In genomic region chr2:128362186-128362888, GRCh38 we compare ENCODE assay signal across 15 cellular contexts. TPM values are rescaled to one million over a fixed set of nuclear protein-coding genes. Genes with fewer than 3 reads are reported as not detected.
DNase-seq lines count a peak whose midpoint lies in the region; ATAC-seq and TF ChIP-seq lines count a peak whose summit lies in the region.
"Had no signal": no experiment of that assay in that cellular context is flagged by ENCODE, and none has a peak within 500 bp of the region (broad histone marks: within the 10 kb centered on the region; RNA-seq: fewer than 3 reads in every experiment).

No MANE protein-coding gene starts in this region.

- ATAC-seq in Panc1 = peak; percentile 36; the same call in 1 of the 2 replicates
- peak in 1 of 2 donors; percentile 16 for ATAC-seq in upper lobe of left lung (ENCODE audit: low FRiP score in 2 of 2)
- no peak for ATAC-seq in activated CD4-positive, alpha-beta T cell treated with anti-CD3 and anti-CD28 coated beads for 36 hours
- ATAC-seq: PC-3 had no signal

- H3K27me3 ChIP-seq in Panc1 (ENCODE audit: control insufficient read depth, insufficient read depth, low read length) = no peaks in the 10 kb centered on the region
- H3K27me3 ChIP-seq in mammary epithelial cell (ENCODE audit: insufficient read depth, low read length) = no peaks in the 10 kb centered on the region
- H3K27me3 ChIP-seq in upper lobe of left lung = no peaks in the 10 kb centered on the region
- H3K27me3 ChIP-seq in PC-9 (ENCODE audit: insufficient read depth, low read depth) = no peaks in the 10 kb centered on the region

- BruUV-seq in Panc1 (replicated peaks; lab: Mats Ljungman, UMichigan) (no TSS peak), mammary epithelial cell (replicated peaks; lab: Mats Ljungman, UMichigan) (no TSS peak), PC-9 (replicated peaks; lab: Mats Ljungman, UMichigan) (no TSS peak)

- H3K9me2 ChIP-seq in PC-9 (ENCODE audit: insufficient read depth) = no peaks in the 10 kb centered on the region

- no peaks in the 10 kb centered on the region for H3K4me1 Mint-ChIP-seq in activated T-helper 1 cell treated with anti-CD3 and anti-CD28 coated beads, Interleukin-12 subunit alpha, Interleukin-12 subunit beta, Interleukin-2, Interleukin-4 antibody, amounts not matched to agents 30 ng/mL and 10 ng/mL and 1 ng/mL, durations not matched to agents 14 hours and 24 hours and 36 hours (ENCODE audit: low read depth)
- no peaks in the 10 kb centered on the region for H3K4me1 Mint-ChIP-seq in activated CD4-positive, alpha-beta T cell treated with anti-CD3 and anti-CD28 coated beads for 36 hours

- CTCF ChIA-PET in Panc1 (lab: Charles Lee) = interaction anchor here (0.6 kb wide), 1 partner anchor 17 kb away, joined by 4 read pairs; no protein-coding TSS in a partner anchor
- CTCF ChIA-PET in mammary epithelial cell (lab: Charles Lee; ENCODE audit: low non-redundant PET) = no interaction called here
- CTCF ChIA-PET in PC-9 (lab: Charles Lee) = no interaction called here
- CTCF ChIA-PET in activated CD4-positive, alpha-beta T cell treated with anti-CD3 and anti-CD28 coated beads for 36 hours (lab: Charles Lee) = interaction anchor here (0.8 kb wide), 1 partner anchor 12 kb away, joined by 3 read pairs; no protein-coding TSS in a partner anchor

- H3K36me3 Mint-ChIP-seq in activated T-helper 1 cell treated with anti-CD3 and anti-CD28 coated beads, Interleukin-12 subunit alpha, Interleukin-12 subunit beta, Interleukin-2, Interleukin-4 antibody, amounts not matched to agents 30 ng/mL and 10 ng/mL and 1 ng/mL, durations not matched to agents 14 hours and 24 hours and 36 hours (ENCODE audit: low read depth) = no peaks in the 10 kb centered on the region
- H3K36me3 Mint-ChIP-seq in activated CD4-positive, alpha-beta T cell treated with anti-CD3 and anti-CD28 coated beads for 36 hours (ENCODE audit: low read depth) = no peaks in the 10 kb centered on the region

- in situ Hi-C loops in Panc1 (cut with HindIII; ENCODE audit: low pct_unique_long_range_greater_than_20kb, low sequenced_read_pairs) = no loop called here
- in situ Hi-C loops in mammary epithelial cell (cut with MboI; ENCODE audit: low sequenced_read_pairs in 2 of 2) = no loop called here

- no peak for DNase-seq in Panc1 (ENCODE audit: low read depth, low spot score)
- no peak for DNase-seq in mammary epithelial cell
- peak; percentile 59 for DNase-seq in mesenteric fat pad (ENCODE audit: low spot score)
- DNase-seq in upper lobe of left lung = no peak
- no peak for DNase-seq in activated T-helper 1 cell treated with anti-CD3 and anti-CD28 coated beads, Interleukin-12 subunit alpha, Interleukin-12 subunit beta, Interleukin-2, Interleukin-4 antibody, amounts not matched to agents 30 ng/mL and 10 ng/mL and 1 ng/mL, durations not matched to agents 14 hours and 24 hours and 36 hours (ENCODE audit: low spot score)
- no peak for DNase-seq in PC-9
- DNase-seq in activated CD4-positive, alpha-beta T cell treated with anti-CD3 and anti-CD28 coated beads for 36 hours = no peak
- DNase-seq: activated CD4-positive, alpha-beta T cell treated with anti-CD3 and anti-CD28 coated beads for 1 hour; activated T-cell treated with anti-CD3 and anti-CD28 coated beads, Interleukin-2, amount 50 U/mL, for 24 hours; C1 segment of cervical spinal cord; DND-41; NCI-H187; NCI-H510A treated with DMSO at 0.1 percent for 48 hours; PC-3 had no signal

- no peaks in the 10 kb centered on the region for H3K9me3 Mint-ChIP-seq in activated T-helper 1 cell treated with anti-CD3 and anti-CD28 coated beads, Interleukin-12 subunit alpha, Interleukin-12 subunit beta, Interleukin-2, Interleukin-4 antibody, amounts not matched to agents 30 ng/mL and 10 ng/mL and 1 ng/mL, durations not matched to agents 14 hours and 24 hours and 36 hours
- no peaks in the 10 kb centered on the region for H3K9me3 Mint-ChIP-seq in activated CD4-positive, alpha-beta T cell treated with anti-CD3 and anti-CD28 coated beads for 36 hours (ENCODE audit: low read depth)
- H3K9me3 Mint-ChIP-seq: activated T-cell treated with anti-CD3 and anti-CD28 coated beads, Interleukin-2, amount 50 U/mL, for 24 hours; T-helper 1 cell treated with Interleukin-12 subunit alpha and Interleukin-12 subunit beta and Interleukin-4 antibody, amounts not matched to agents 30 μg/mL and 1 μg/mL, for 36 hours had no signal

- H4K20me1 ChIP-seq in mammary epithelial cell (ENCODE audit: insufficient read depth, low read length) (no peaks in the 10 kb centered on the region), PC-9 (ENCODE audit: insufficient read depth) (no peaks in the 10 kb centered on the region)

- peaks cover 6% of the 10 kb centered on the region for H3K27me3 Mint-ChIP-seq in activated T-helper 1 cell treated with anti-CD3 and anti-CD28 coated beads, Interleukin-12 subunit alpha, Interleukin-12 subunit beta, Interleukin-2, Interleukin-4 antibody, amounts not matched to agents 30 ng/mL and 10 ng/mL and 1 ng/mL, durations not matched to agents 14 hours and 24 hours and 36 hours (ENCODE audit: insufficient read depth)
- H3K27me3 Mint-ChIP-seq in activated CD4-positive, alpha-beta T cell treated with anti-CD3 and anti-CD28 coated beads for 36 hours = no peaks in the 10 kb centered on the region
- H3K27me3 Mint-ChIP-seq: activated T-cell treated with anti-CD3 and anti-CD28 coated beads, Interleukin-2, amount 50 U/mL, for 24 hours had no signal

- POLR2A ChIA-PET in Panc1 (lab: Charles Lee) = no interaction called here
- POLR2A ChIA-PET in PC-9 (lab: Charles Lee; ENCODE audit: unreplicated experiment) = interaction anchor here (0.5 kb wide), 1 partner anchor 63 kb away, joined by 4 read pairs; no protein-coding TSS in a partner anchor
- POLR2A ChIA-PET in activated CD4-positive, alpha-beta T cell treated with anti-CD3 and anti-CD28 coated beads for 36 hours (lab: Charles Lee) = no interaction called here

- dilution Hi-C loops in mammary epithelial cell (cut with HindIII; ENCODE audit: low sequenced_read_pairs) = no loop called here

- no peak for TF ChIP-seq POLR2A in upper lobe of left lung (IDR thresholded peaks at IDR 0.05)

- H3K4me2 ChIP-seq in mammary epithelial cell (ENCODE audit: insufficient read depth, low read depth, low read length) (no peak overlapping the region), PC-9 (no peak overlapping the region)

- H3F3A ChIP-seq in PC-9 (ENCODE audit: insufficient read depth, low read depth) = no peaks in the 10 kb centered on the region

- H3K4me3 ChIP-seq in Panc1 (ENCODE audit: low read depth in 2 of 2, low read length in 2 of 2) (no peak overlapping the region), mammary epithelial cell (replicated peaks in 1 of 3; ENCODE audit: insufficient read depth in 1 of 3, low read depth in 2 of 3, low read length in 3 of 3) (no peak overlapping the region), upper lobe of left lung (no peak overlapping the region), PC-9 (no peak overlapping the region)

- TF ChIP-seq CTCF in Panc1 (IDR thresholded peaks at IDR 0.05) (no peak), mammary epithelial cell (conservative IDR thresholded peaks at IDR 0.05 in 1 of 2, IDR thresholded peaks at IDR 0.05 in 1 of 2; ENCODE audit: extremely low read depth in 1 of 2, insufficient read depth in 1 of 2, low read depth in 1 of 2, low read length in 2 of 2) (no peak), upper lobe of left lung (IDR thresholded peaks at IDR 0.05) (no peak), PC-9 (conservative IDR thresholded peaks at IDR 0.05) (no peak)

- H3K4me1 ChIP-seq in Panc1 (ENCODE audit: control insufficient read depth, insufficient read depth, low read length) (peaks cover 4% of the 10 kb centered on the region; the same call in 1 of the 2 replicates), mammary epithelial cell (ENCODE audit: insufficient read depth, low read length) (peaks cover 6% of the 10 kb centered on the region), upper lobe of left lung (peaks cover 0 to 15% (median 9%) of the 10 kb centered on the region in 4 donors), PC-9 (replicated peaks; ENCODE audit: insufficient read depth) (no peaks in the 10 kb centered on the region)

- H3K9ac ChIP-seq in mammary epithelial cell (ENCODE audit: insufficient read depth, low read length) = no peak overlapping the region

- TF ChIP-seq EP300 in upper lobe of left lung (IDR thresholded peaks at IDR 0.05) = no peak

- H3K4me3 Mint-ChIP-seq in activated T-helper 1 cell treated with anti-CD3 and anti-CD28 coated beads, Interleukin-12 subunit alpha, Interleukin-12 subunit beta, Interleukin-2, Interleukin-4 antibody, amounts not matched to agents 30 ng/mL and 10 ng/mL and 1 ng/mL, durations not matched to agents 14 hours and 24 hours and 36 hours = no peak overlapping the region
- H3K4me3 Mint-ChIP-seq in activated CD4-positive, alpha-beta T cell treated with anti-CD3 and anti-CD28 coated beads for 36 hours = no peak overlapping the region
- H3K4me3 Mint-ChIP-seq: activated T-cell treated with anti-CD3 and anti-CD28 coated beads, Interleukin-2, amount 50 U/mL, for 24 hours; T-helper 1 cell treated with Interleukin-12 subunit alpha and Interleukin-12 subunit beta and Interleukin-4 antibody, amounts not matched to agents 30 μg/mL and 1 μg/mL, for 36 hours had no signal

- peak overlapping the region; percentile 61 for H2AFZ ChIP-seq in mammary epithelial cell (ENCODE audit: low read depth, low read length)
- H2AFZ ChIP-seq in PC-9 = no peak overlapping the region

- intact Hi-C loops in Panc1 (cut with micrococcal nuclease; ENCODE audit: unreplicated experiment) (no loop called here), mammary epithelial cell (cut with micrococcal nuclease) (no loop called here), PC-9 (cut with micrococcal nuclease; ENCODE audit: unreplicated experiment) (no loop called here)
- intact Hi-C loops in activated T-helper 1 cell treated with anti-CD3 and anti-CD28 coated beads, Interleukin-12 subunit alpha, Interleukin-12 subunit beta, Interleukin-2, Interleukin-4 antibody, amounts not matched to agents 30 ng/mL and 10 ng/mL and 1 ng/mL, durations not matched to agents 14 hours and 24 hours and 36 hours (cut with micrococcal nuclease) = no loop called here
- intact Hi-C loops in activated CD4-positive, alpha-beta T cell treated with anti-CD3 and anti-CD28 coated beads for 36 hours (cut with DNase I, micrococcal nuclease) = no loop called here

- 62% methylated on average over 7 of the region's 12 CpGs for WGBS in mammary epithelial cell (ENCODE audit: low coverage, missing lambda C conversion rate)
- 81 to 87% methylated on average over 10 to 12 of the region's 12 CpGs for WGBS in upper lobe of left lung, 2 donors

- H3K27ac ChIP-seq in Panc1 (ENCODE audit: low read length) (peak overlapping the region; percentile 6; the same call in 1 of the 2 replicates), mammary epithelial cell (ENCODE audit: insufficient read depth, low read depth, low read length) (no peak overlapping the region), upper lobe of left lung (peak overlapping the region in 3 of 4 donors; percentile 8 to 73 (median 43)), PC-9 (no peak overlapping the region)

- no peaks in the 10 kb centered on the region for H3K9me3 ChIP-seq in Panc1 (ENCODE audit: control insufficient read depth, insufficient read depth, low read depth, low read length)
- no peaks in the 10 kb centered on the region for H3K9me3 ChIP-seq in mammary epithelial cell (replicated peaks; ENCODE audit: insufficient read depth, low read length)
- H3K9me3 ChIP-seq in upper lobe of left lung = no peaks in the 10 kb centered on the region
- no peaks in the 10 kb centered on the region for H3K9me3 ChIP-seq in PC-9 (ENCODE audit: insufficient read depth, low read depth)

- H3K79me2 ChIP-seq in mammary epithelial cell (ENCODE audit: insufficient read depth, low read length) (no peaks in the 10 kb centered on the region), PC-9 (ENCODE audit: low read depth) (no peaks in the 10 kb centered on the region)

- H3K27ac Mint-ChIP-seq in activated T-helper 1 cell treated with anti-CD3 and anti-CD28 coated beads, Interleukin-12 subunit alpha, Interleukin-12 subunit beta, Interleukin-2, Interleukin-4 antibody, amounts not matched to agents 30 ng/mL and 10 ng/mL and 1 ng/mL, durations not matched to agents 14 hours and 24 hours and 36 hours = no peak overlapping the region
- no peak overlapping the region for H3K27ac Mint-ChIP-seq in activated CD4-positive, alpha-beta T cell treated with anti-CD3 and anti-CD28 coated beads for 36 hours
- H3K27ac Mint-ChIP-seq: activated T-cell treated with anti-CD3 and anti-CD28 coated beads, Interleukin-2, amount 50 U/mL, for 24 hours; T-helper 1 cell treated with Interleukin-12 subunit alpha and Interleukin-12 subunit beta and Interleukin-4 antibody, amounts not matched to agents 30 μg/mL and 1 μg/mL, for 36 hours had no signal

- H3K36me3 ChIP-seq in Panc1 (ENCODE audit: control insufficient read depth, insufficient read depth, low read length) (no peaks in the 10 kb centered on the region), mammary epithelial cell (ENCODE audit: insufficient read depth, low read length) (no peaks in the 10 kb centered on the region), upper lobe of left lung (no peaks in the 10 kb centered on the region), PC-9 (ENCODE audit: low read depth) (no peaks in the 10 kb centered on the region)

RNA-seq across cellular contexts. Expression of gene HS6ST1, which starts 43.7 kb away (rescaled TPM):
- total RNA-seq in Panc1 (2021; ENCODE audit: unreplicated experiment) = 22.0 TPM
- polyA plus RNA-seq in Panc1 (2012; ENCODE audit: insufficient read length) = 22.0 TPM
- 10 to 100 TPM; 22.7 to 61.0 TPM for total RNA-seq in mammary epithelial cell
- polyA plus RNA-seq in mammary epithelial cell = 13.2 TPM
- polyA minus RNA-seq in mammary epithelial cell = 11.2 TPM
- 38.4 TPM for total RNA-seq in mesenteric fat pad
- 10 to 100 TPM; 24.0 to 96.8 (median 37.0) TPM for total RNA-seq in upper lobe of left lung
- 21.6 and 22.3 TPM in 2 replicates for total RNA-seq in activated T-helper 1 cell treated with anti-CD3 and anti-CD28 coated beads, Interleukin-12 subunit alpha, Interleukin-12 subunit beta, Interleukin-2, Interleukin-4 antibody, amounts not matched to agents 30 ng/mL and 10 ng/mL and 1 ng/mL, durations not matched to agents 14 hours and 24 hours and 36 hours
- total RNA-seq in PC-9 (2021) = 20.2 and 26.2 TPM in 2 replicates
- total RNA-seq in activated CD4-positive, alpha-beta T cell treated with anti-CD3 and anti-CD28 coated beads for 36 hours = 10 to 100 TPM; 12.8 to 13.8 TPM

Comparison
In these comparisons a context has a peak if more than half of its experiments do, and no peak if none do; other contexts are left out.
1. H3K27ac ChIP-seq: peak in Panc1 (single experiment) and upper lobe of left lung (3 of 4); none in mammary epithelial cell (single experiment) and PC-9 (single experiment).
2. CTCF ChIA-PET loops: an anchor here in Panc1 (0.6 kb wide) and activated CD4-positive, alpha-beta T cell treated with anti-CD3 and anti-CD28 coated beads for 36 hours (0.8 kb wide); none called in mammary epithelial cell and PC-9.